22 cellular contexts compared by ENCODE assay signal in genomic region chr11:17851697-17852096, GRCh38.
A peak's percentile ranks its signal among the peaks of the same experiment; 100 is the strongest.
DNase-seq lines count a peak whose midpoint lies in the region; ATAC-seq, FAIRE-seq and TF ChIP-seq lines count a peak whose summit lies in the region.
"Had no signal": no experiment of that assay in that cellular context is flagged by ENCODE, and none has a peak within 500 bp of the region (broad histone marks: within the 10 kb centered on the region; RNA-seq: fewer than 3 reads in every experiment).

No MANE protein-coding gene starts in this region.

- FAIRE-seq in bronchial epithelial cell (lab: Jason Lieb, UNC): peak; percentile 18
- FAIRE-seq: A549, D721Med, G401.6, GM12891, GM18507 had no signal

- ATAC-seq in gastrocnemius medialis: peak; percentile 77 to 83
- ATAC-seq: A549; CD8-positive, alpha-beta T cell had no signal

- no peaks in the 10 kb centered on the region for H3K9me3 ChIP-seq in gastrocnemius medialis
- H3K9me3 ChIP-seq in skeletal muscle tissue (ENCODE audit: control insufficient read depth in 3 of 3, low read length in 3 of 3): no peaks in the 10 kb centered on the region
- H3K9me3 ChIP-seq in SJCRH30 (replicated peaks): no peaks in the 10 kb centered on the region
- H3K9me3 ChIP-seq: A549; BLaER1 treated with 17β-estradiol and CSF1 and Interleukin-3, amounts not matched to agents 10 nM and 100 nM; Caco-2 had no signal

- H3K9ac ChIP-seq in skeletal muscle tissue (ENCODE audit: low read depth in 1 of 3, low read length in 3 of 3): peak overlapping the region in 1 of 3 donors; percentile 10
- H3K9ac ChIP-seq: BLaER1 treated with 17β-estradiol and CSF1 and Interleukin-3, amounts not matched to agents 10 nM and 100 nM had no signal

- peak; percentile 8 for DNase-seq in EH (ENCODE audit: low read depth)
- no peak for DNase-seq in bronchial epithelial cell (ENCODE audit: low read depth)
- peak; percentile 41 to 58 for DNase-seq in gastrocnemius medialis
- no peak for DNase-seq in NCI-H1930 (lab: John Stamatoyannopoulos, UW)
- DNase-seq in DMS79 treated with DMSO at 0.1 percent for 48 hours (lab: John Stamatoyannopoulos, UW): no peak
- no peak for DNase-seq in SJCRH30
- DNase-seq: AML-193; Caco-2; Calu3; CD4-positive, alpha-beta T cell; CD8-positive, alpha-beta T cell; DND-41; GF-D8 had no signal

- H3K36me3 ChIP-seq in bronchial epithelial cell (ENCODE audit: control insufficient read depth, insufficient read depth, low read length) (no peaks in the 10 kb centered on the region), gastrocnemius medialis (no peaks in the 10 kb centered on the region), skeletal muscle tissue (ENCODE audit: control insufficient read depth in 3 of 3, insufficient read depth in 3 of 3, low read length in 3 of 3) (no peaks in the 10 kb centered on the region), SJCRH30 (no peaks in the 10 kb centered on the region)

- no peak overlapping the region for H3K4me3 ChIP-seq in bronchial epithelial cell (ENCODE audit: low read depth, low read length)
- no peak overlapping the region for H3K4me3 ChIP-seq in gastrocnemius medialis
- no peak overlapping the region for H3K4me3 ChIP-seq in skeletal muscle tissue (ENCODE audit: low read length in 3 of 3)
- H3K4me3 ChIP-seq in SJCRH30: no peak overlapping the region
- H3K4me3 ChIP-seq: A549; BLaER1 treated with 17β-estradiol and CSF1 and Interleukin-3, amounts not matched to agents 10 nM and 100 nM had no signal

- intact Hi-C loops in gastrocnemius medialis (cut with DNase I; ENCODE audit: low total_unique reads): no loop called here

- TF ChIP-seq POLR2A in gastrocnemius medialis (IDR thresholded peaks at IDR 0.05): no peak

- in situ Hi-C loops in gastrocnemius medialis (cut with MboI; ENCODE audit: low sequenced_read_pairs in 4 of 4): loop anchor here in 2 of 4 donors (10.0 kb wide), 1 partner anchor 123 kb away; no protein-coding TSS in a partner anchor

- H3K27ac ChIP-seq in gastrocnemius medialis (peak overlapping the region; percentile 50 to 72 (median 64)), skeletal muscle tissue (ENCODE audit: low read depth, low read length) (peak overlapping the region; percentile 21), SJCRH30 (no peak overlapping the region)
- H3K27ac ChIP-seq: 22Rv1; A549; BLaER1 treated with 17β-estradiol and CSF1 and Interleukin-3, amounts not matched to agents 10 nM and 100 nM; C4-2B had no signal

- peaks cover 25% of the 10 kb centered on the region in 2 donors for H3K4me1 ChIP-seq in gastrocnemius medialis
- peaks cover 16 to 34% (median 19%) of the 10 kb centered on the region in 3 donors for H3K4me1 ChIP-seq in skeletal muscle tissue (ENCODE audit: control insufficient read depth in 3 of 3, insufficient read depth in 3 of 3, low read length in 3 of 3)
- no peaks in the 10 kb centered on the region for H3K4me1 ChIP-seq in SJCRH30
- H3K4me1 ChIP-seq: A549, Caco-2 had no signal

- TF ChIP-seq CTCF in bronchial epithelial cell (IDR thresholded peaks at IDR 0.05; ENCODE audit: insufficient read depth, low read length, severe bottlenecking) (no peak), gastrocnemius medialis (IDR thresholded peaks at IDR 0.05 in 4 of 5, conservative IDR thresholded peaks at IDR 0.05 in 1 of 5) (no peak)

- H3K27me3 ChIP-seq in bronchial epithelial cell (ENCODE audit: control insufficient read depth, insufficient read depth, low read length) (no peaks in the 10 kb centered on the region), gastrocnemius medialis (no peaks in the 10 kb centered on the region), skeletal muscle tissue (ENCODE audit: control insufficient read depth in 3 of 3, insufficient read depth in 3 of 3, low read length in 3 of 3) (no peaks in the 10 kb centered on the region), SJCRH30 (no peaks in the 10 kb centered on the region)
- H3K27me3 ChIP-seq: BLaER1 treated with 17β-estradiol and CSF1 and Interleukin-3, amounts not matched to agents 10 nM and 100 nM had no signal

Comparison
In these comparisons a context has a peak if more than half of its experiments do, and no peak if none do; other contexts are left out.
1. DNase-seq: peak in EH (single experiment) and gastrocnemius medialis (2 of 2); none in bronchial epithelial cell (single experiment), NCI-H1930 (0 of 2), DMS79 treated with DMSO at 0.1 percent for 48 hours (single experiment) and SJCRH30 (0 of 2).